In genomic region chr20:4046311-4046924, GRCh38 we compare ENCODE assay signal across 27 cellular contexts. TPM values are rescaled to one million over a fixed set of nuclear protein-coding genes. Genes with fewer than 3 reads are reported as not detected.
DNase-seq lines count a peak whose midpoint lies in the region; ATAC-seq and TF ChIP-seq lines count a peak whose summit lies in the region.
"Had no signal": no experiment of that assay in that cellular context is flagged by ENCODE, and none has a peak within 500 bp of the region (broad histone marks: within the 10 kb centered on the region; RNA-seq: fewer than 3 reads in every experiment).

No MANE protein-coding gene starts in this region.

- H3K27me3 Mint-ChIP-seq in GM23338 (ENCODE audit: insufficient read depth, low read depth, poor library complexity), result peaks cover 19% of the 10 kb centered on the region
- peaks cover 46% of the 10 kb centered on the region for H3K27me3 Mint-ChIP-seq in WTC11 (ENCODE audit: low read depth)
- H3K27me3 Mint-ChIP-seq: activated naive CD8-positive, alpha-beta T cell; progenitor cell of endocrine pancreas had no signal

- CTCF ChIA-PET in WTC11 (lab: Charles Lee), result interaction anchor here (0.6 to 2.3 kb wide), 4 partner anchors 18 to 40 kb away, joined by 4 to 8 read pairs (median 5); no protein-coding TSS in a partner anchor

- POLR2A ChIA-PET in WTC11 (lab: Charles Lee), result interaction anchor here (0.6 kb wide), 1 partner anchor 31 kb away, joined by 8 read pairs; no protein-coding TSS in a partner anchor

- H2AFZ ChIP-seq in GM23338, result no peak overlapping the region

- H3K9me3 Mint-ChIP-seq in GM23338 (peaks cover 2% of the 10 kb centered on the region; the same call in 1 of the 3 replicates), WTC11 (peaks cover 3% of the 10 kb centered on the region; the same call in 1 of the 2 replicates)
- H3K9me3 Mint-ChIP-seq: activated T-helper 2 cell treated with anti-CD3 and anti-CD28 coated beads, Interferon-gamma antibody, Interleukin-2, Interleukin-4, amounts not matched to agents 10 μg/mL and 5 μg/mL and 100 μg/mL, durations not matched to agents 14 hours and 24 hours and 36 hours; CD8-positive, alpha-beta T cell had no signal

- TF ChIP-seq CTCF in GM23338 (conservative IDR thresholded peaks at IDR 0.05; ENCODE audit: low read depth in 2 of 2) (no peak), WTC11 (IDR thresholded peaks at IDR 0.05) (no peak)

- no peak overlapping the region for H3K4me3 ChIP-seq in GM23338
- H3K4me3 ChIP-seq: ascending aorta, tibial nerve had no signal

- DNase-seq in DMS 273 (lab: John Stamatoyannopoulos, UW; ENCODE audit: unreplicated experiment) (peak; percentile 20), DMS 273 treated with DMSO at 0.1 percent for 48 hours (lab: John Stamatoyannopoulos, UW) (no peak), GM23338 (ENCODE audit: low spot score) (no peak), WTC11 (ENCODE audit: low spot score) (no peak), mesenteric fat pad (ENCODE audit: low spot score) (peak; percentile 55), COLO668 (lab: John Stamatoyannopoulos, UW; ENCODE audit: unreplicated experiment) (no peak), NCI-H1436 (lab: John Stamatoyannopoulos, UW) (no peak)
- DNase-seq: activated CD4-positive, alpha-beta T cell treated with anti-CD3 and anti-CD28 coated beads, Interleukin-2, amount 10 ng/mL, durations not matched to agents 7 days and 5 days; caudate nucleus; CD8-positive, alpha-beta T cell; DMS53; GF-D8; GOT3; NCI-H1092 treated with DMSO at 0.1 percent for 48 hours; NCI-H2029; NCI-H526; RPMI8226; stimulated activated CD8-positive, alpha-beta memory T cell treated with anti-CD3 and anti-CD28 coated beads, Interleukin-4, amount 100 ng/mL, for 48 hours had no signal

- H3K27ac ChIP-seq in GM23338 (ENCODE audit: low read depth), result no peak overlapping the region
- H3K27ac ChIP-seq: 22Rv1, ascending aorta, neutrophil, tibial nerve, VCaP had no signal

- H3K27ac Mint-ChIP-seq in GM23338, result no peak overlapping the region
- H3K27ac Mint-ChIP-seq in WTC11, result no peak overlapping the region
- H3K27ac Mint-ChIP-seq: activated CD4-positive, alpha-beta T cell treated with anti-CD3 and anti-CD28 coated beads, Interleukin-2, amount 10 ng/mL, durations not matched to agents 7 days and 5 days; activated naive CD8-positive, alpha-beta T cell; activated T-helper 2 cell treated with anti-CD3 and anti-CD28 coated beads, Interferon-gamma antibody, Interleukin-2, Interleukin-4, amounts not matched to agents 10 μg/mL and 5 μg/mL and 100 μg/mL, durations not matched to agents 14 hours and 24 hours and 36 hours; CD8-positive, alpha-beta T cell; progenitor cell of endocrine pancreas had no signal

- peaks cover 10% of the 10 kb centered on the region for H3K4me1 Mint-ChIP-seq in GM23338
- peaks cover 16% of the 10 kb centered on the region for H3K4me1 Mint-ChIP-seq in WTC11

- H3K36me3 Mint-ChIP-seq in GM23338 (ENCODE audit: low read depth) (no peaks in the 10 kb centered on the region), WTC11 (no peaks in the 10 kb centered on the region; the same call in 1 of the 2 replicates)
- H3K36me3 Mint-ChIP-seq: activated naive CD8-positive, alpha-beta T cell; CD8-positive, alpha-beta T cell had no signal

- H3K4me2 ChIP-seq in GM23338, result no peak overlapping the region

- ATAC-seq in GM23338 (peak; percentile 53), WTC11 (peak; percentile 41), HG02759 (IDR thresholded peaks at IDR 0.05; ENCODE audit: unreplicated experiment) (no peak)
- ATAC-seq: CD8-positive, alpha-beta T cell had no signal

- H3K4me3 Mint-ChIP-seq in GM23338 (no peak overlapping the region), WTC11 (no peak overlapping the region)
- H3K4me3 Mint-ChIP-seq: activated CD4-positive, alpha-beta T cell treated with anti-CD3 and anti-CD28 coated beads, Interleukin-2, amount 10 ng/mL, durations not matched to agents 7 days and 5 days; activated naive CD8-positive, alpha-beta T cell; CD8-positive, alpha-beta T cell had no signal

- peaks cover 7% of the 10 kb centered on the region for H3K4me1 ChIP-seq in GM23338 (ENCODE audit: insufficient read depth)
- H3K4me1 ChIP-seq: ascending aorta had no signal

- H3K27me3 ChIP-seq in GM23338 (ENCODE audit: insufficient read depth), result no peaks in the 10 kb centered on the region
- H3K27me3 ChIP-seq: ascending aorta, neutrophil, tibial nerve had no signal

- no peaks in the 10 kb centered on the region; the same call in 1 of the 2 replicates for H4K20me1 ChIP-seq in GM23338 (replicated peaks; ENCODE audit: insufficient read depth)

- 0 out of 2 replicates have a peak, but pooled peaks cover 3% of the 10 kb centered on the region for H3K9me2 ChIP-seq in GM23338 (ENCODE audit: insufficient read depth)

- no peaks in the 10 kb centered on the region for H3F3A ChIP-seq in GM23338 (replicated peaks; ENCODE audit: low read depth)

- H3K36me3 ChIP-seq in GM23338 (ENCODE audit: insufficient read depth), result no peaks in the 10 kb centered on the region
- H3K36me3 ChIP-seq: ascending aorta, neutrophil, tibial nerve had no signal

- no peaks in the 10 kb centered on the region for H3K79me2 ChIP-seq in GM23338 (replicated peaks; ENCODE audit: insufficient read depth)

TF ChIP-seq in GM23338, 12 proteins besides CTCF, POLR2A, EP300 and RAD21:
- TF ChIP-seq ZNF114 (CRISPR knock-in tag; IDR thresholded peaks at IDR 0.05) (no peak), ZNF331 (CRISPR knock-in tag; IDR thresholded peaks at IDR 0.05; ENCODE audit: low read depth) (no peak), CREB1 (CRISPR knock-in tag; IDR thresholded peaks at IDR 0.05; ENCODE audit: low read depth) (no peak)

TF ChIP-seq in WTC11, 78 proteins besides CTCF, POLR2A, EP300 and RAD21 (continues in another document):
- TF ChIP-seq HMGXB4 (CRISPR knock-in tag; IDR thresholded peaks at IDR 0.05) (no peak), ERG (CRISPR knock-in tag; IDR thresholded peaks at IDR 0.05) (no peak), IRF2 (CRISPR knock-in tag; IDR thresholded peaks at IDR 0.05; ENCODE audit: borderline replicate concordance, low read depth) (no peak), MAX (CRISPR knock-in tag; IDR thresholded peaks at IDR 0.05) (no peak), ZNF219 (CRISPR knock-in tag; IDR thresholded peaks at IDR 0.05; ENCODE audit: borderline replicate concordance) (no peak), TCF7 (CRISPR knock-in tag; IDR thresholded peaks at IDR 0.05; ENCODE audit: low read depth) (no peak), JAZF1 (CRISPR knock-in tag; IDR thresholded peaks at IDR 0.05) (no peak), MYBL2 (CRISPR knock-in tag; IDR thresholded peaks at IDR 0.05) (no peak), ZNF317 (CRISPR knock-in tag; IDR thresholded peaks at IDR 0.05; ENCODE audit: borderline replicate concordance, low read depth) (no peak), PREB (CRISPR knock-in tag; IDR thresholded peaks at IDR 0.05; ENCODE audit: borderline replicate concordance) (no peak), OVOL2 (CRISPR knock-in tag; IDR thresholded peaks at IDR 0.05; ENCODE audit: borderline replicate concordance) (no peak), SP1 (CRISPR knock-in tag; conservative IDR thresholded peaks at IDR 0.05) (no peak), MXD4 (CRISPR knock-in tag; IDR thresholded peaks at IDR 0.05; ENCODE audit: borderline replicate concordance) (no peak), SMAD3 (CRISPR knock-in tag; IDR thresholded peaks at IDR 0.05; ENCODE audit: borderline replicate concordance) (no peak), EMX1 (CRISPR knock-in tag; IDR thresholded peaks at IDR 0.05) (no peak)

RNA-seq across cellular contexts. Expression of gene RNF24, which starts 31.1 kb away (rescaled TPM):
- 6.9 and 10.0 TPM in 2 replicates for total RNA-seq in GM23338 (2014; rRNA removed; shearing (Covaris generic))
- polyA plus RNA-seq in GM23338 (2016; fragmentation: Nextera tagmentation; extraction: Ambion mirVana), result 10.2 and 10.3 TPM in 2 replicates
- total RNA-seq in WTC11 (2021), result 11.0 to 12.5 TPM (median 11.7 TPM) in 3 replicates
- total RNA-seq in mesenteric fat pad, result 17.3 TPM

Comparison
In these comparisons a context has a peak if more than half of its experiments do, and no peak if none do; other contexts are left out.
1. DNase-seq: peak in DMS 273 (single experiment) and mesenteric fat pad (single experiment); none in DMS 273 treated with DMSO at 0.1 percent for 48 hours (single experiment), GM23338 (single experiment), WTC11 (single experiment), COLO668 (single experiment) and NCI-H1436 (single experiment).